ENCODE assay signal across 12 cellular contexts in genomic region chr1:225700164-225700740, GRCh38.
A peak's percentile ranks its signal among the peaks of the same experiment; 100 is the strongest.
DNase-seq lines count a peak whose midpoint lies in the region; ATAC-seq lines count a peak whose summit lies in the region.
"Had no signal": no experiment of that assay in that cellular context is flagged by ENCODE, and none has a peak within 500 bp of the region (broad histone marks: within the 10 kb centered on the region; RNA-seq: fewer than 3 reads in every experiment).

No MANE protein-coding gene starts in this region.

- H3K9me3 ChIP-seq in duodenal mucosa (ENCODE audit: control insufficient read depth in 1 of 2, low read length in 2 of 2) = no peaks in the 10 kb centered on the region
- no peaks in the 10 kb centered on the region for H3K9me3 ChIP-seq in neuron (ENCODE audit: low read length)
- H3K9me3 ChIP-seq: esophagus muscularis mucosa had no signal

- H3K27ac ChIP-seq in duodenal mucosa (ENCODE audit: low read depth, low read length) = peak overlapping the region; percentile 5

- H3K27me3 ChIP-seq in duodenal mucosa (ENCODE audit: control insufficient read depth in 1 of 2, insufficient read depth in 2 of 2, low read length in 2 of 2) (no peaks in the 10 kb centered on the region), neuron (ENCODE audit: insufficient read depth, low read length) (no peaks in the 10 kb centered on the region)
- H3K27me3 ChIP-seq: esophagus muscularis mucosa had no signal

- H2AFZ ChIP-seq in neuron (ENCODE audit: low read depth, low read length) = peak overlapping the region; percentile 62

- no peak overlapping the region for H3K9ac ChIP-seq in duodenal mucosa (ENCODE audit: low read depth in 1 of 2, low read length in 2 of 2)

- no peaks in the 10 kb centered on the region for H3K36me3 ChIP-seq in duodenal mucosa (ENCODE audit: control insufficient read depth in 1 of 2, insufficient read depth in 2 of 2, low read length in 2 of 2)
- H3K36me3 ChIP-seq in neuron (ENCODE audit: insufficient read depth, low read length) = no peaks in the 10 kb centered on the region
- H3K36me3 ChIP-seq: esophagus muscularis mucosa had no signal

- DNase-seq in COLO829 (ENCODE audit: low spot score) = peak; percentile 94
- DNase-seq in NCI-H226 = peak; percentile 81
- DNase-seq in inferior parietal cortex (ENCODE audit: extremely low spot score) = no peak
- DNase-seq: activated CD4-positive, alpha-beta T cell treated with anti-CD3 and anti-CD28 coated beads for 36 hours; NCI-H1092 treated with DMSO at 0.1 percent for 48 hours; stimulated activated CD4-positive, alpha-beta T cell treated with anti-CD3 and anti-CD28 coated beads, Interleukin-15, amount 100 ng/mL, for 24 hours had no signal

- ATAC-seq in HG02759 (IDR thresholded peaks at IDR 0.05; ENCODE audit: unreplicated experiment) = no peak
- ATAC-seq in GM18511 (IDR thresholded peaks at IDR 0.05; ENCODE audit: unreplicated experiment) = no peak
- no peak for ATAC-seq in HG03354 (IDR thresholded peaks at IDR 0.05; ENCODE audit: poor library complexity, severe bottlenecking, unreplicated experiment)
- ATAC-seq: activated CD4-positive, alpha-beta T cell treated with anti-CD3 and anti-CD28 coated beads for 36 hours had no signal

- peaks cover 0 to 6% of the 10 kb centered on the region in 2 donors for H3K4me1 ChIP-seq in duodenal mucosa (ENCODE audit: control insufficient read depth in 1 of 2, insufficient read depth in 2 of 2, low read length in 2 of 2)
- peaks cover 15% of the 10 kb centered on the region for H3K4me1 ChIP-seq in neuron (ENCODE audit: insufficient read depth, low read length)

- H3K4me3 ChIP-seq in duodenal mucosa (ENCODE audit: low read depth in 1 of 2, low read length in 2 of 2) = no peak overlapping the region
- H3K4me3 ChIP-seq in neuron (ENCODE audit: low read length) = peak overlapping the region; percentile 29
- H3K4me3 ChIP-seq: esophagus muscularis mucosa had no signal
